Comparison of ENCODE assay signal across 1 cellular context in genomic region chr20:327946-328563, GRCh38.
TF ChIP-seq lines count a peak whose summit lies in the region.

No MANE protein-coding gene starts in this region.

TF ChIP-seq in H1, 55 proteins besides CTCF, POLR2A, EP300 and RAD21:
- TF ChIP-seq TBP (IDR thresholded peaks at IDR 0.05; ENCODE audit: low read depth, low read length) (no peak), RNF2 (IDR thresholded peaks at IDR 0.05; ENCODE audit: borderline replicate concordance, low read depth, low read length, missing control alignments, poor library complexity, severe bottlenecking) (no peak)
